In the genomic region with DNA sequence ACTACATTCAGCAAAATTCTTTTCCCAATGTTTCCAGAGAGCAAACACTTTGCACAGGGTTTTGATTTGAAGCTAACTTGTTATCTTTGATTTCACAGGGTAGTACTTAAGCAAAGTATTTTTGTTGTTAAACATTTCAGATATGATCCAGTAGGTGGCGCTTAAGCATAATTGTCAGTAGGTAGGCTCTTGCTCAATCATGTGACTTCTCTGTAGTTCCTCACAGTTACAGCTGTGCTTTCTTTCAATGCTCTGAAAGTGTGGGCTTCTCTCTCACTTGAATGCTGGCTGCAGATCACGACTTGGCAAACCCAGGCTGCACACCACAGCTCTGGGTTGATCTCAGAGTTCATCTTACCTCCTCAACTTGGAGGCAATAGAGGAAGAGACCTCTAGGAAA, we compare ENCODE assay signal across 8 cellular contexts.
A peak's percentile ranks its signal among the peaks of the same experiment; 100 is the strongest.
DNase-seq lines count a peak whose midpoint lies in the region; FAIRE-seq and TF ChIP-seq lines count a peak whose summit lies in the region.

No MANE protein-coding gene starts in this region.

- peak; percentile 96 for FAIRE-seq in GM19239 (lab: Jason Lieb, UNC)

- H3K4me3 ChIP-seq in HL-60 (replicated peaks; ENCODE audit: insufficient read depth, low read length) = no peak overlapping the region

- TF ChIP-seq CTCF in C4-2B (conservative IDR thresholded peaks at IDR 0.05) = peak; percentile 51
- no peak for TF ChIP-seq CTCF in HL-60 (IDR thresholded peaks at IDR 0.05; ENCODE audit: insufficient read depth, low read length)

- H3K27me3 ChIP-seq in HL-60 (ENCODE audit: insufficient read depth, poor library complexity, severe bottlenecking) = no peaks in the 10 kb centered on the region

- H3K27ac ChIP-seq in C4-2B (peak overlapping the region; percentile 29; the same call in 1 of the 2 replicates), HL-60 (replicated peaks) (no peak overlapping the region)

- DNase-seq in GM19239 (ENCODE audit: insufficient read length, low spot score) (no peak), HL-60 (ENCODE audit: low read depth in 1 of 2, low spot score in 1 of 2) (peak; percentile 28 to 47), SW480 (ENCODE audit: low spot score) (peak; percentile 46), lung microvascular endothelial cell (ENCODE audit: low read depth in 2 of 2) (peak; percentile 38 to 40), HPDE6-E6E7 (ENCODE audit: extremely low spot score) (no peak), mucosa of gallbladder (ENCODE audit: low spot score) (no peak)
- DNase-seq in activated CD4-positive, CD25-positive, alpha-beta regulatory T cell (lab: John Stamatoyannopoulos, UW) = no peak

Comparison
In these comparisons a context has a peak if more than half of its experiments do, and no peak if none do; other contexts are left out.
1. DNase-seq: peak in HL-60 (2 of 2), SW480 (single experiment) and lung microvascular endothelial cell (2 of 2); none in GM19239 (single experiment), HPDE6-E6E7 (single experiment), mucosa of gallbladder (single experiment) and activated CD4-positive, CD25-positive, alpha-beta regulatory T cell (0 of 4).